Comparison of ENCODE assay signal across 2 cellular contexts in genomic region chr7:7830122-7830878, GRCh38.
TF ChIP-seq lines count a peak whose summit lies in the region.

No MANE protein-coding gene starts in this region.

TF ChIP-seq in HepG2, 621 proteins besides CTCF, POLR2A, EP300 and RAD21 (continued from another document):
- no peak for TF ChIP-seq SIN3A (IDR thresholded peaks at IDR 0.05; ENCODE audit: borderline replicate concordance, low read depth, low read length)
- no peak for TF ChIP-seq TMF1 (CRISPR knock-in tag; IDR thresholded peaks at IDR 0.05; ENCODE audit: low read depth)
- TF ChIP-seq HBP1 (CRISPR knock-in tag; IDR thresholded peaks at IDR 0.05; ENCODE audit: low read depth) = no peak
- TF ChIP-seq E2F2 (CRISPR knock-in tag; IDR thresholded peaks at IDR 0.05; ENCODE audit: borderline replicate concordance) = no peak
- TF ChIP-seq ZBTB7B (CRISPR knock-in tag; IDR thresholded peaks at IDR 0.05) = no peak

TF ChIP-seq in GM23338, 12 proteins besides CTCF, POLR2A, EP300 and RAD21 (continued from another document):
- no peak for TF ChIP-seq ZNF462 (CRISPR knock-in tag; IDR thresholded peaks at IDR 0.05)
- no peak for TF ChIP-seq STAT1 (IDR thresholded peaks at IDR 0.05; ENCODE audit: unreplicated experiment)
- no peak for TF ChIP-seq ZNF114 (CRISPR knock-in tag; IDR thresholded peaks at IDR 0.05)
- TF ChIP-seq EZH2 (IDR thresholded peaks at IDR 0.05; ENCODE audit: low read depth, unreplicated experiment) = no peak
- TF ChIP-seq POLR2AphosphoS5 (IDR thresholded peaks at IDR 0.05; ENCODE audit: low read depth) = no peak
- TF ChIP-seq EZH2phosphoT487 (IDR thresholded peaks at IDR 0.05; ENCODE audit: unreplicated experiment) = no peak
- no peak for TF ChIP-seq JUNB (IDR thresholded peaks at IDR 0.05; ENCODE audit: unreplicated experiment)
- no peak for TF ChIP-seq ETS1 (IDR thresholded peaks at IDR 0.05)
